36 cellular contexts compared by ENCODE assay signal in genomic region chr12:87290505-87290904, GRCh38.
"Had no signal": no experiment of that assay in that cellular context is flagged by ENCODE, and none has a peak within 500 bp of the region (broad histone marks: within the 10 kb centered on the region; RNA-seq: fewer than 3 reads in every experiment).

No MANE protein-coding gene starts in this region.

- H3K27ac Mint-ChIP-seq: activated B cell treated with CpG ODN at 0.5 μM for 24 hours; activated CD8-positive, alpha-beta memory T cell treated with anti-CD3 and anti-CD28 coated beads, Interleukin-2, amount 10 ng/mL, durations not matched to agents 7 days and 5 days; activated CD8-positive, alpha-beta T cell treated with anti-CD3 and anti-CD28 coated beads for 36 hours; activated naive CD8-positive, alpha-beta T cell; activated T-cell treated with anti-CD3 and anti-CD28 coated beads, Interleukin-2, amount 50 U/mL, for 24 hours; activated T-helper 17 cell treated with anti-CD3 and anti-CD28 coated beads, Interleukin-2, amount 50 U/mL, for 72 hours; dendritic cell treated with granulocyte-macrophage colony-stimulating factor and Interleukin-4, amounts not matched to agents 40 ng/mL and 50 ng/mL, for 4 days; effector memory CD8-positive, alpha-beta T cell; T-helper 1 cell treated with Interleukin-12 subunit alpha and Interleukin-12 subunit beta and Interleukin-4 antibody, amounts not matched to agents 30 μg/mL and 1 μg/mL, for 36 hours; T-helper 2 cell treated with Interferon-gamma antibody and Interleukin-4, amounts not matched to agents 5 μg/mL and 100 μg/mL, for 36 hours had no signal

- FAIRE-seq: astrocyte, bronchial epithelial cell had no signal

- H3K4me3 Mint-ChIP-seq: activated B cell treated with CpG ODN at 0.5 μM for 24 hours; activated CD8-positive, alpha-beta memory T cell treated with anti-CD3 and anti-CD28 coated beads, Interleukin-2, amount 10 ng/mL, durations not matched to agents 7 days and 5 days; activated CD8-positive, alpha-beta T cell treated with anti-CD3 and anti-CD28 coated beads for 36 hours; activated naive CD8-positive, alpha-beta T cell; activated T-cell treated with anti-CD3 and anti-CD28 coated beads, Interleukin-2, amount 50 U/mL, for 24 hours; activated T-helper 17 cell treated with anti-CD3 and anti-CD28 coated beads, Interleukin-2, amount 50 U/mL, for 72 hours; central memory CD8-positive, alpha-beta T cell; dendritic cell treated with granulocyte-macrophage colony-stimulating factor and Interleukin-4, amounts not matched to agents 40 ng/mL and 50 ng/mL, for 4 days; effector memory CD8-positive, alpha-beta T cell; T-helper 1 cell treated with Interleukin-12 subunit alpha and Interleukin-12 subunit beta and Interleukin-4 antibody, amounts not matched to agents 30 μg/mL and 1 μg/mL, for 36 hours; T-helper 2 cell treated with Interferon-gamma antibody and Interleukin-4, amounts not matched to agents 5 μg/mL and 100 μg/mL, for 36 hours had no signal

- H3K4me3 ChIP-seq: coronary artery, esophagus muscularis mucosa, gastrocnemius medialis, heart left ventricle had no signal

- H3K36me3 Mint-ChIP-seq: activated CD8-positive, alpha-beta memory T cell treated with anti-CD3 and anti-CD28 coated beads, Interleukin-2, amount 10 ng/mL, durations not matched to agents 7 days and 5 days; activated naive CD8-positive, alpha-beta T cell had no signal

- H3K4me1 ChIP-seq: esophagus muscularis mucosa, foreskin keratinocyte, gastrocnemius medialis, heart left ventricle had no signal

- H3K36me3 ChIP-seq: brain microvascular endothelial cell, esophagus muscularis mucosa, gastrocnemius medialis, heart left ventricle, WERI-Rb-1 had no signal

- H3K4me1 Mint-ChIP-seq: activated B cell treated with CpG ODN at 0.5 μM for 24 hours; activated CD8-positive, alpha-beta memory T cell treated with anti-CD3 and anti-CD28 coated beads, Interleukin-2, amount 10 ng/mL, durations not matched to agents 7 days and 5 days; activated T-helper 17 cell treated with anti-CD3 and anti-CD28 coated beads, Interleukin-2, amount 50 U/mL, for 72 hours; central memory CD8-positive, alpha-beta T cell had no signal

- H3K9me3 Mint-ChIP-seq: activated B cell treated with CpG ODN at 0.5 μM for 24 hours; dendritic cell treated with granulocyte-macrophage colony-stimulating factor and Interleukin-4, amounts not matched to agents 40 ng/mL and 50 ng/mL, for 4 days; T-helper 1 cell treated with Interleukin-12 subunit alpha and Interleukin-12 subunit beta and Interleukin-4 antibody, amounts not matched to agents 30 μg/mL and 1 μg/mL, for 36 hours had no signal

- H3K27me3 Mint-ChIP-seq: activated B cell treated with CpG ODN at 0.5 μM for 24 hours; activated CD8-positive, alpha-beta memory T cell treated with anti-CD3 and anti-CD28 coated beads, Interleukin-2, amount 10 ng/mL, durations not matched to agents 7 days and 5 days; activated CD8-positive, alpha-beta T cell treated with anti-CD3 and anti-CD28 coated beads for 36 hours; activated naive CD8-positive, alpha-beta T cell; activated T-cell treated with anti-CD3 and anti-CD28 coated beads, Interleukin-2, amount 50 U/mL, for 24 hours; activated T-helper 17 cell treated with anti-CD3 and anti-CD28 coated beads, Interleukin-2, amount 50 U/mL, for 72 hours; central memory CD8-positive, alpha-beta T cell; dendritic cell treated with granulocyte-macrophage colony-stimulating factor and Interleukin-4, amounts not matched to agents 40 ng/mL and 50 ng/mL, for 4 days; effector memory CD8-positive, alpha-beta T cell had no signal

- H3K27ac ChIP-seq: brain microvascular endothelial cell, coronary artery, esophagus muscularis mucosa, foreskin keratinocyte, gastrocnemius medialis, heart left ventricle, WERI-Rb-1 had no signal

- ATAC-seq: activated CD4-positive, CD25-positive, alpha-beta regulatory T cell treated with anti-CD3 and anti-CD28 coated beads, Interleukin-2, amount 50 U/mL, for 24 hours; activated CD8-positive, alpha-beta memory T cell treated with anti-CD3 and anti-CD28 coated beads, Interleukin-2, amount 10 ng/mL, durations not matched to agents 7 days and 5 days; activated CD8-positive, alpha-beta T cell treated with anti-CD3 and anti-CD28 coated beads for 36 hours; activated T-helper 17 cell treated with anti-CD3 and anti-CD28 coated beads, Interleukin-2, amount 50 U/mL, for 72 hours; effector memory CD8-positive, alpha-beta T cell; foreskin keratinocyte; gastrocnemius medialis; heart left ventricle had no signal

- H3K9me3 ChIP-seq: esophagus muscularis mucosa had no signal

- DNase-seq: activated B cell treated with CpG ODN at 0.5 μM for 24 hours; activated CD4-positive, alpha-beta T cell treated with anti-CD3 and anti-CD28 coated beads for 48 hours; activated CD4-positive, alpha-beta T cell treated with anti-CD3 and anti-CD28 coated beads, Interleukin-2, amount 50 U/mL, for 1 hour; activated CD4-positive, alpha-beta T cell treated with anti-CD3 and anti-CD28 coated beads, Interleukin-2, amount 50 U/mL, for 48 hours; activated CD8-positive, alpha-beta memory T cell treated with anti-CD3 and anti-CD28 coated beads, Interleukin-2, amount 10 ng/mL, durations not matched to agents 7 days and 5 days; activated CD8-positive, alpha-beta memory T cell treated with anti-CD3 and anti-CD28 coated beads, Interleukin-2, amount 50 U/mL, for 48 hours; activated CD8-positive, alpha-beta T cell treated with anti-CD3 and anti-CD28 coated beads for 36 hours; activated effector memory CD4-positive, alpha-beta T cell treated with Interleukin-2 at 50 U/mL for 16 hours; activated gamma-delta T cell treated with Interleukin-2 at 50 U/mL for 16 hours; activated naive CD4-positive, alpha-beta T cell treated with anti-CD3 and anti-CD28 coated beads, Interleukin-2, amount 50 U/mL, for 16 hours; activated naive CD4-positive, alpha-beta T cell treated with Interleukin-2 at 50 U/mL for 16 hours; activated T-cell treated with anti-CD3 and anti-CD28 coated beads for 4 hours; activated T-cell treated with anti-CD3 and anti-CD28 coated beads, Interleukin-2, amount 50 U/mL, for 24 hours; amniotic stem cell; anterior cingulate cortex; brain microvascular endothelial cell; effector CD4-positive, alpha-beta T cell; effector memory CD8-positive, alpha-beta T cell; erythroblast; foreskin keratinocyte; gastrocnemius medialis; glutamatergic neuron; heart left ventricle; T1000; WERI-Rb-1 had no signal

- H3K27me3 ChIP-seq: brain microvascular endothelial cell, esophagus muscularis mucosa, foreskin keratinocyte, gastrocnemius medialis had no signal
